In genomic region chrX:48896611-48897011, GRCh38 we compare ENCODE assay signal across 1 cellular context.
TF ChIP-seq lines count a peak whose summit lies in the region.

No MANE protein-coding gene starts in this region.

TF ChIP-seq in SK-N-SH treated with all-trans-retinoic acid at 6 μM for 48 hours, 23 proteins besides CTCF, POLR2A, EP300 and RAD21 (continued from another document):
- no peak for TF ChIP-seq ZNF8 (CRISPR knock-in tag; IDR thresholded peaks at IDR 0.05)
- no peak for TF ChIP-seq ESRRG (CRISPR knock-in tag; IDR thresholded peaks at IDR 0.05)
- TF ChIP-seq, protein P1, sequence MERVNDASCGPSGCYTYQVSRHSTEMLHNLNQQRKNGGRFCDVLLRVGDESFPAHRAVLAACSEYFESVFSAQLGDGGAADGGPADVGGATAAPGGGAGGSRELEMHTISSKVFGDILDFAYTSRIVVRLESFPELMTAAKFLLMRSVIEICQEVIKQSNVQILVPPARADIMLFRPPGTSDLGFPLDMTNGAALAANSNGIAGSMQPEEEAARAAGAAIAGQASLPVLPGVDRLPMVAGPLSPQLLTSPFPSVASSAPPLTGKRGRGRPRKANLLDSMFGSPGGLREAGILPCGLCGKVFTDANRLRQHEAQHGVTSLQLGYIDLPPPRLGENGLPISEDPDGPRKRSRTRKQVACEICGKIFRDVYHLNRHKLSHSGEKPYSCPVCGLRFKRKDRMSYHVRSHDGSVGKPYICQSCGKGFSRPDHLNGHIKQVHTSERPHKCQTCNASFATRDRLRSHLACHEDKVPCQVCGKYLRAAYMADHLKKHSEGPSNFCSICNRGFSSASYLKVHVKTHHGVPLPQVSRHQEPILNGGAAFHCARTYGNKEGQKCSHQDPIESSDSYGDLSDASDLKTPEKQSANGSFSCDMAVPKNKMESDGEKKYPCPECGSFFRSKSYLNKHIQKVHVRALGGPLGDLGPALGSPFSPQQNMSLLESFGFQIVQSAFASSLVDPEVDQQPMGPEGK (CRISPR knock-in tag; IDR thresholded peaks at IDR 0.05; ENCODE audit: borderline replicate concordance): no peak
- TF ChIP-seq ZC3H10 (CRISPR knock-in tag; IDR thresholded peaks at IDR 0.05): no peak
- TF ChIP-seq ZNF565 (CRISPR knock-in tag; conservative IDR thresholded peaks at IDR 0.05; ENCODE audit: low read depth): no peak
- TF ChIP-seq CSDC2 (CRISPR knock-in tag; IDR thresholded peaks at IDR 0.05): no peak
- no peak for TF ChIP-seq TCF4 (CRISPR knock-in tag; IDR thresholded peaks at IDR 0.05; ENCODE audit: borderline replicate concordance)
- no peak for TF ChIP-seq ARNTL (CRISPR knock-in tag; IDR thresholded peaks at IDR 0.05; ENCODE audit: borderline replicate concordance, low read depth)
- TF ChIP-seq, protein P2, sequence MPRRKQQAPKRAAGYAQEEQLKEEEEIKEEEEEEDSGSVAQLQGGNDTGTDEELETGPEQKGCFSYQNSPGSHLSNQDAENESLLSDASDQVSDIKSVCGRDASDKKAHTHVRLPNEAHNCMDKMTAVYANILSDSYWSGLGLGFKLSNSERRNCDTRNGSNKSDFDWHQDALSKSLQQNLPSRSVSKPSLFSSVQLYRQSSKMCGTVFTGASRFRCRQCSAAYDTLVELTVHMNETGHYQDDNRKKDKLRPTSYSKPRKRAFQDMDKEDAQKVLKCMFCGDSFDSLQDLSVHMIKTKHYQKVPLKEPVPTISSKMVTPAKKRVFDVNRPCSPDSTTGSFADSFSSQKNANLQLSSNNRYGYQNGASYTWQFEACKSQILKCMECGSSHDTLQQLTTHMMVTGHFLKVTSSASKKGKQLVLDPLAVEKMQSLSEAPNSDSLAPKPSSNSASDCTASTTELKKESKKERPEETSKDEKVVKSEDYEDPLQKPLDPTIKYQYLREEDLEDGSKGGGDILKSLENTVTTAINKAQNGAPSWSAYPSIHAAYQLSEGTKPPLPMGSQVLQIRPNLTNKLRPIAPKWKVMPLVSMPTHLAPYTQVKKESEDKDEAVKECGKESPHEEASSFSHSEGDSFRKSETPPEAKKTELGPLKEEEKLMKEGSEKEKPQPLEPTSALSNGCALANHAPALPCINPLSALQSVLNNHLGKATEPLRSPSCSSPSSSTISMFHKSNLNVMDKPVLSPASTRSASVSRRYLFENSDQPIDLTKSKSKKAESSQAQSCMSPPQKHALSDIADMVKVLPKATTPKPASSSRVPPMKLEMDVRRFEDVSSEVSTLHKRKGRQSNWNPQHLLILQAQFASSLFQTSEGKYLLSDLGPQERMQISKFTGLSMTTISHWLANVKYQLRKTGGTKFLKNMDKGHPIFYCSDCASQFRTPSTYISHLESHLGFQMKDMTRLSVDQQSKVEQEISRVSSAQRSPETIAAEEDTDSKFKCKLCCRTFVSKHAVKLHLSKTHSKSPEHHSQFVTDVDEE (CRISPR knock-in tag; IDR thresholded peaks at IDR 0.05): no peak
- no peak for TF ChIP-seq OSR1 (CRISPR knock-in tag; IDR thresholded peaks at IDR 0.05)
- TF ChIP-seq POU6F1 (CRISPR knock-in tag; IDR thresholded peaks at IDR 0.05; ENCODE audit: borderline replicate concordance, low read depth): no peak
- TF ChIP-seq, protein P3, sequence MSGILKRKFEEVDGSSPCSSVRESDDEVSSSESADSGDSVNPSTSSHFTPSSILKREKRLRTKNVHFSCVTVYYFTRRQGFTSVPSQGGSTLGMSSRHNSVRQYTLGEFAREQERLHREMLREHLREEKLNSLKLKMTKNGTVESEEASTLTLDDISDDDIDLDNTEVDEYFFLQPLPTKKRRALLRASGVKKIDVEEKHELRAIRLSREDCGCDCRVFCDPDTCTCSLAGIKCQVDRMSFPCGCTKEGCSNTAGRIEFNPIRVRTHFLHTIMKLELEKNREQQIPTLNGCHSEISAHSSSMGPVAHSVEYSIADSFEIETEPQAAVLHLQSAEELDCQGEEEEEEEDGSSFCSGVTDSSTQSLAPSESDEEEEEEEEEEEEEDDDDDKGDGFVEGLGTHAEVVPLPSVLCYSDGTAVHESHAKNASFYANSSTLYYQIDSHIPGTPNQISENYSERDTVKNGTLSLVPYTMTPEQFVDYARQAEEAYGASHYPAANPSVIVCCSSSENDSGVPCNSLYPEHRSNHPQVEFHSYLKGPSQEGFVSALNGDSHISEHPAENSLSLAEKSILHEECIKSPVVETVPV (CRISPR knock-in tag; IDR thresholded peaks at IDR 0.05): no peak
- TF ChIP-seq SNAI2 (CRISPR knock-in tag; IDR thresholded peaks at IDR 0.05): no peak
TF ChIP-seq in SK-N-SH treated with all-trans-retinoic acid at 6 μM for 48 hours: peak in this region for 0.
